ENCODE assay signal across 1 cellular context in genomic region chr10:32943854-32944661, GRCh38.
A peak's percentile ranks its signal among the peaks of the same experiment; 100 is the strongest.
TF ChIP-seq lines count a peak whose summit lies in the region.

No MANE protein-coding gene starts in this region.

TF ChIP-seq in HepG2, 621 proteins besides CTCF, POLR2A, EP300 and RAD21 (continued from another document and continues in another):
- TF ChIP-seq POGK (CRISPR knock-in tag; conservative IDR thresholded peaks at IDR 0.05), result 0 out of 2 replicates have a peak, but pooled peaks have one; percentile 21
- no peak; a peak in 1 of 4 replicates for TF ChIP-seq HMGXB4 (CRISPR knock-in tag; IDR thresholded peaks at IDR 0.05; ENCODE audit: borderline replicate concordance in 1 of 2, low read depth in 1 of 2)
- 0 out of 2 replicates have a peak, but pooled peaks have one; percentile 13 for TF ChIP-seq ARHGAP35 (CRISPR knock-in tag; IDR thresholded peaks at IDR 0.05; ENCODE audit: borderline replicate concordance)
- peak; percentile 54; the same call in 1 of the 2 replicates for TF ChIP-seq BCL3 (CRISPR knock-in tag; IDR thresholded peaks at IDR 0.05)
- TF ChIP-seq ZBTB10 (CRISPR knock-in tag; IDR thresholded peaks at IDR 0.05; ENCODE audit: borderline replicate concordance), result no peak
- peak; percentile 100 for TF ChIP-seq ZNF124 (CRISPR knock-in tag; IDR thresholded peaks at IDR 0.05)
- peak; percentile 55; the same call in 1 of the 2 replicates for TF ChIP-seq ZNF7 (CRISPR knock-in tag; IDR thresholded peaks at IDR 0.05)
- TF ChIP-seq ZNF784 (CRISPR knock-in tag; IDR thresholded peaks at IDR 0.05; ENCODE audit: borderline replicate concordance), result peak; percentile 79; the same call in 1 of the 2 replicates
- no peak for TF ChIP-seq ZNF30 (CRISPR knock-in tag; IDR thresholded peaks at IDR 0.05)
- no peak for TF ChIP-seq USF2 (IDR thresholded peaks at IDR 0.05; ENCODE audit: low read depth, low read length)
- peak; percentile 32; the same call in 1 of the 2 replicates for TF ChIP-seq USF2 (CRISPR knock-in tag; IDR thresholded peaks at IDR 0.05; ENCODE audit: borderline replicate concordance)
- TF ChIP-seq HNRNPH1 (optimal IDR thresholded peaks at IDR 0.05; ENCODE audit: low read depth, low read length), result no peak
- no peak for TF ChIP-seq ZNF317 (CRISPR knock-in tag; IDR thresholded peaks at IDR 0.05)
- no peak for TF ChIP-seq NR2C2 (CRISPR knock-in tag; IDR thresholded peaks at IDR 0.05; ENCODE audit: borderline replicate concordance)
- no peak for TF ChIP-seq ZNF414 (CRISPR knock-in tag; IDR thresholded peaks at IDR 0.05)
- no peak for TF ChIP-seq NFIC (IDR thresholded peaks at IDR 0.05; ENCODE audit: low read length)
- peak; percentile 76 for TF ChIP-seq ZNF501 (CRISPR knock-in tag; IDR thresholded peaks at IDR 0.05)
- no peak for TF ChIP-seq NCOR1 (IDR thresholded peaks at IDR 0.05; ENCODE audit: borderline replicate concordance, low read length)
- TF ChIP-seq CEBPB (IDR thresholded peaks at IDR 0.05; ENCODE audit: borderline replicate concordance, low read depth, low read length), result no peak
- peak; percentile 68 for TF ChIP-seq PATZ1 (CRISPR knock-in tag; IDR thresholded peaks at IDR 0.05)
- TF ChIP-seq ZNF589 (CRISPR knock-in tag; conservative IDR thresholded peaks at IDR 0.05), result no peak
- TF ChIP-seq MIER3 (CRISPR knock-in tag; IDR thresholded peaks at IDR 0.05; ENCODE audit: borderline replicate concordance), result peak; percentile 76; the same call in 1 of the 2 replicates
- no peak for TF ChIP-seq ZNF318 (CRISPR knock-in tag; IDR thresholded peaks at IDR 0.05)
- TF ChIP-seq DMAP1 (CRISPR knock-in tag; IDR thresholded peaks at IDR 0.05), result peak; percentile 71
- no peak for TF ChIP-seq ZKSCAN8 (CRISPR knock-in tag; IDR thresholded peaks at IDR 0.05; ENCODE audit: borderline replicate concordance)
- peak; percentile 63; the same call in 1 of the 2 replicates for TF ChIP-seq NFIB (CRISPR knock-in tag; IDR thresholded peaks at IDR 0.05; ENCODE audit: borderline replicate concordance)
- TF ChIP-seq RBM39 (IDR thresholded peaks at IDR 0.05; ENCODE audit: low read depth, low read length, poor library complexity, severe bottlenecking), result no peak
- TF ChIP-seq PCBP2 (optimal IDR thresholded peaks at IDR 0.05; ENCODE audit: low read depth, low read length, poor library complexity, severe bottlenecking), result no peak
- TF ChIP-seq HOXA5 (CRISPR knock-in tag; IDR thresholded peaks at IDR 0.05), result no peak; the same call in 1 of the 2 replicates
